In the genomic region with DNA sequence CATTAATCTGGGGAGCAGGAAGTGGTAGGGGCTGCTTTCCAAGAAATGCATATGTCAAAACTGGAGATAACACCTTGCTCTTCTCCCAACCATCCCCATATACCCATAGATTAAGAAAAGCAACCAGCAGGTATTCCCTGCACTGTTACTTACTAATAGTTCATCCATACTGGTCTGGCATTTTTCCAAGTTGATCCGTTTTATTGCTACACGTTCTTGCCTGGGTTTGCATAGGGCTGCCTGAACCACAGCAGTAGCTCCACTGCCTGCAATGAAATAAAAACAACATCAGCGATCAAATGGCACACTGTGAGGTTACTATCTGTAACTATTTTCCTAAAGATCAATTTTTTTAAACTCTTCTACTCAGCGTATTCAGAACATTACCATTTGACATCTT, we compare ENCODE assay signal across 1 cellular context.
TF ChIP-seq lines count a peak whose summit lies in the region.

No MANE protein-coding gene starts in this region.

TF ChIP-seq in K562, 482 proteins besides CTCF, POLR2A, EP300 and RAD21 (continued from another document):
- TF ChIP-seq, protein P1, sequence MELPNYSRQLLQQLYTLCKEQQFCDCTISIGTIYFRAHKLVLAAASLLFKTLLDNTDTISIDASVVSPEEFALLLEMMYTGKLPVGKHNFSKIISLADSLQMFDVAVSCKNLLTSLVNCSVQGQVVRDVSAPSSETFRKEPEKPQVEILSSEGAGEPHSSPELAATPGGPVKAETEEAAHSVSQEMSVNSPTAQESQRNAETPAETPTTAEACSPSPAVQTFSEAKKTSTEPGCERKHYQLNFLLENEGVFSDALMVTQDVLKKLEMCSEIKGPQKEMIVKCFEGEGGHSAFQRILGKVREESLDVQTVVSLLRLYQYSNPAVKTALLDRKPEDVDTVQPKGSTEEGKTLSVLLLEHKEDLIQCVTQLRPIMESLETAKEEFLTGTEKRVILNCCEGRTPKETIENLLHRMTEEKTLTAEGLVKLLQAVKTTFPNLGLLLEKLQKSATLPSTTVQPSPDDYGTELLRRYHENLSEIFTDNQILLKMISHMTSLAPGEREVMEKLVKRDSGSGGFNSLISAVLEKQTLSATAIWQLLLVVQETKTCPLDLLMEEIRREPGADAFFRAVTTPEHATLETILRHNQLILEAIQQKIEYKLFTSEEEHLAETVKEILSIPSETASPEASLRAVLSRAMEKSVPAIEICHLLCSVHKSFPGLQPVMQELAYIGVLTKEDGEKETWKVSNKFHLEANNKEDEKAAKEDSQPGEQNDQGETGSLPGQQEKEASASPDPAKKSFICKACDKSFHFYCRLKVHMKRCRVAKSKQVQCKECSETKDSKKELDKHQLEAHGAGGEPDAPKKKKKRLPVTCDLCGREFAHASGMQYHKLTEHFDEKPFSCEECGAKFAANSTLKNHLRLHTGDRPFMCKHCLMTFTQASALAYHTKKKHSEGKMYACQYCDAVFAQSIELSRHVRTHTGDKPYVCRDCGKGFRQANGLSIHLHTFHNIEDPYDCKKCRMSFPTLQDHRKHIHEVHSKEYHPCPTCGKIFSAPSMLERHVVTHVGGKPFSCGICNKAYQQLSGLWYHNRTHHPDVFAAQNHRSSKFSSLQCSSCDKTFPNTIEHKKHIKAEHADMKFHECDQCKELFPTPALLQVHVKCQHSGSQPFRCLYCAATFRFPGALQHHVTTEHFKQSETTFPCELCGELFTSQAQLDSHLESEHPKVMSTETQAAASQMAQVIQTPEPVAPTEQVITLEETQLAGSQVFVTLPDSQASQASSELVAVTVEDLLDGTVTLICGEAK (IDR thresholded peaks at IDR 0.05) = no peak
- TF ChIP-seq, protein P1 (CRISPR knock-in tag; IDR thresholded peaks at IDR 0.05) = no peak
- TF ChIP-seq NFIC (IDR thresholded peaks at IDR 0.05) = peak; percentile 19; the same call in 1 of the 2 replicates
- TF ChIP-seq, protein P2, sequence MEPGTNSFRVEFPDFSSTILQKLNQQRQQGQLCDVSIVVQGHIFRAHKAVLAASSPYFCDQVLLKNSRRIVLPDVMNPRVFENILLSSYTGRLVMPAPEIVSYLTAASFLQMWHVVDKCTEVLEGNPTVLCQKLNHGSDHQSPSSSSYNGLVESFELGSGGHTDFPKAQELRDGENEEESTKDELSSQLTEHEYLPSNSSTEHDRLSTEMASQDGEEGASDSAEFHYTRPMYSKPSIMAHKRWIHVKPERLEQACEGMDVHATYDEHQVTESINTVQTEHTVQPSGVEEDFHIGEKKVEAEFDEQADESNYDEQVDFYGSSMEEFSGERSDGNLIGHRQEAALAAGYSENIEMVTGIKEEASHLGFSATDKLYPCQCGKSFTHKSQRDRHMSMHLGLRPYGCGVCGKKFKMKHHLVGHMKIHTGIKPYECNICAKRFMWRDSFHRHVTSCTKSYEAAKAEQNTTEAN (CRISPR knock-in tag; IDR thresholded peaks at IDR 0.05) = no peak
